Comparison of ENCODE assay signal across 28 cellular contexts in the genomic region with DNA sequence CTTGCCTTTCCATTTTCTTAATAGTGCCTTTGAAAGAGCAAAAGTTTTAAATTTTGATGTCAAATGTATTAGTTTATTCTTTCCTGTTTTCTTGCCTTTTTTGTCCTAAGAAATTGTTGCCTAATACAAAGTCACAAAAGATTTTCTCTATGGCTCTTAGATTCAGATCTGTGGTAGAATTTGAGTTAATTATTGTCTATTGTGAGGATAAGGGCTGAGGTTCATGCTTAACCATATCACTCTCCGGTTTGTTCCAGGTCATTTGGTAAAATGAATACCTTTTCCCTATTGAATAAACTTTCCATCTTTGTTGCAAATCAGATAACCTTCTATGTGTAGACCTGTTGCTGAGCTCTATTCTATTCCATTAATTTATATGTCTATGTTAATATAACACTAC.
"Had no signal": no experiment of that assay in that cellular context is flagged by ENCODE, and none has a peak within 500 bp of the region (broad histone marks: within the 10 kb centered on the region; RNA-seq: fewer than 3 reads in every experiment).

No MANE protein-coding gene starts in this region.

- H3K27ac ChIP-seq: heart right ventricle, hepatocyte, pancreas, psoas muscle, right atrium auricular region, skin epidermis, stomach, testis, thyroid gland, transverse colon, upper lobe of right lung had no signal

- H3K4me2 ChIP-seq: hepatocyte had no signal

- H3K79me2 ChIP-seq: hepatocyte had no signal

- H3K36me3 ChIP-seq: heart right ventricle, pancreas, right atrium auricular region, stomach, thyroid gland, transverse colon, upper lobe of right lung had no signal

- H3K27ac Mint-ChIP-seq: mesothelial cell of epicardium; naive B cell; natural killer cell; stimulated activated naive B cell treated with anti-CD40 and anti-IgM and Interleukin-4, amounts not matched to agents 10 μg/mL and 1 μg/mL and 100 μg/mL, for 72 hours had no signal

- H3K36me3 Mint-ChIP-seq: naive B cell had no signal

- DNase-seq: heart right ventricle; islet precursor cell; left ventricle myocardium superior; mesendoderm; naive B cell; natural killer cell; nucleus accumbens; pancreas; posterior cingulate gyrus; psoas muscle; stimulated activated CD4-positive, alpha-beta T cell treated with anti-CD3 and anti-CD28 coated beads, Interleukin-12 subunit alpha, Interleukin-12 subunit beta, amount 100 ng/mL, for 4 hours; stimulated activated CD4-positive, alpha-beta T cell treated with anti-CD3 and anti-CD28 coated beads, Interleukin-15, amount 100 ng/mL, for 24 hours; stimulated activated CD4-positive, alpha-beta T cell treated with anti-CD3 and anti-CD28 coated beads, Interleukin-2, amount 100 ng/mL, for 24 hours; stimulated activated CD4-positive, alpha-beta T cell treated with anti-CD3 and anti-CD28 coated beads, Interleukin-4, amount 100 ng/mL, for 1 hour; stimulated activated naive B cell treated with anti-CD40 and anti-IgM and Interleukin-4, amounts not matched to agents 10 μg/mL and 1 μg/mL and 100 μg/mL, for 72 hours; stimulated activated naive CD8-positive, alpha-beta T cell treated with anti-CD3 and anti-CD28 coated beads, Interleukin-15, Interleukin-2, amounts not matched to agents 100 U/mL and 50 U/mL, for 24 hours; stomach; testis; thyroid gland; transverse colon; upper lobe of right lung had no signal

- H3K27me3 Mint-ChIP-seq: naive B cell; stimulated activated naive B cell treated with anti-CD40 and anti-IgM and Interleukin-4, amounts not matched to agents 10 μg/mL and 1 μg/mL and 100 μg/mL, for 72 hours had no signal

- FAIRE-seq: pancreas, urothelium cell line had no signal

- H3K9me3 ChIP-seq: pancreas, psoas muscle, testis, thyroid gland, upper lobe of right lung had no signal

- ATAC-seq: heart right ventricle; left ventricle myocardium superior; natural killer cell; pancreas; psoas muscle; sciatic nerve; stimulated activated naive B cell treated with anti-CD40 and anti-IgM and Interleukin-4, amounts not matched to agents 10 μg/mL and 1 μg/mL and 100 μg/mL, for 72 hours; stimulated activated naive CD8-positive, alpha-beta T cell treated with anti-CD3 and anti-CD28 coated beads, Interleukin-15, Interleukin-2, amounts not matched to agents 100 U/mL and 50 U/mL, for 24 hours; upper lobe of right lung had no signal

- H3K4me1 ChIP-seq: heart right ventricle, pancreas, psoas muscle, right atrium auricular region, testis, thyroid gland, transverse colon, upper lobe of right lung had no signal

- H2AFZ ChIP-seq: hepatocyte had no signal

- H3K4me3 ChIP-seq: heart right ventricle, hepatocyte, lung, pancreas, psoas muscle, right atrium auricular region, skin epidermis, stomach, testis, thyroid gland, transverse colon, upper lobe of right lung had no signal

- H3K27me3 ChIP-seq: heart right ventricle, hepatocyte, pancreas, right atrium auricular region, stomach, testis, thyroid gland, transverse colon, upper lobe of right lung had no signal

- H3K4me3 Mint-ChIP-seq: mesothelial cell of epicardium; naive B cell; natural killer cell; stimulated activated naive B cell treated with anti-CD40 and anti-IgM and Interleukin-4, amounts not matched to agents 10 μg/mL and 1 μg/mL and 100 μg/mL, for 72 hours had no signal

- H3K4me1 Mint-ChIP-seq: mesothelial cell of epicardium had no signal
